Comparison of ENCODE assay signal across 8 cellular contexts in the genomic region with DNA sequence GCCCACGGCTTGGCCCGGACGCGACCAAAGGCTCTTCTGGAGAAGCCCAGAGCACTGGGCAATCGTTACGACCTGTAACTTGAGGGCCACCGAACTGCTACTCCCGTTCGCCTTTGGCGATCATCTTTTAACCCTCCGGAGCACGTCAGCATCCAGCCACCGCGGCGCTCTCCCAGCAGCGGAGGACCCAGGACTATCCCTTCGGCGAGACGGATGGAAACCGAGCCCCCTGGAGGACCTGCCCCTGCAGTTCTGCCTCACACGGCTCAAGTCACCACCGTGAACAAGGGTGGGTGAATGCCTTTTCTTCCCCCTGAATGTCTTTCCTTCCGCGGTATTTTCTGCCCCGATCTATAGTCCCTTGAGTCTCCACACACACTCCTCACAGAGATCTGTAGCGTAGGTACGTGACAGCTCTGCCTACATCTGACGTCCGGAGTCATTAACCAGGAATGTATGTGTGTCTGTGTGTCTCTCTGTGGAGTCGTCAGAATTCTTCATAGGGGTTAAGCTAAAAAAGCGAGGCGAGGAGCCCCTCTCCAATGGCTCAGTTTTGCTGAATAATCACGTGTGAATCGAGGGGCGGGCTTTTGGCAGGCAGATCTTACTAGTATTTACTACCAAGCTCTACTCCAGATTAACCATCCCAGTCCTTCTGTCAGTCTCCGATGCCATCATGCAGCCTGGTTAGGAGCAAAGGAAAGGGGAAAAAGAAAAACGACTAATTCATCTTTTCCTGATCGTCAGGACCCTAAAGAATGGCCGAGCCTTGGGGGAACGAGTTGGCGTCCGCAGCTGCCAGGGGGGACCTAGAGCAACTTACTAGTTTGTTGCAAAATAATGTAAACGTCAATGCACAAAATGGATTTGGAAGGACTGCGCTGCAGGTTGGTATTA. TPM values are rescaled to one million over a fixed set of nuclear protein-coding genes. Genes with fewer than 3 reads are reported as not detected.
DNase-seq lines count a peak whose midpoint lies in the region; ATAC-seq and TF ChIP-seq lines count a peak whose summit lies in the region.

CDKN2C (plus strand) TSS at position 635 of the 897 bp plus-strand sequence; CDS start at position 759, 124 bp downstream.

- peaks cover 56% of the 10 kb centered on the region for H3K79me2 ChIP-seq in ACC112 (ENCODE audit: control insufficient read depth, insufficient read depth, low read length, unreplicated experiment)

- H3K9me3 ChIP-seq in breast epithelium, result no peaks in the 10 kb centered on the region
- no peaks in the 10 kb centered on the region for H3K9me3 ChIP-seq in iPS-18c (ENCODE audit: control insufficient read depth, insufficient read depth, low read length)
- H3K9me3 ChIP-seq in gastrocnemius medialis, result no peaks in the 10 kb centered on the region

- H3K27ac ChIP-seq in ACC112 (ENCODE audit: low read depth, low read length), result peak within 1 kb of the TSS; percentile 92
- peak within 1 kb of the TSS; percentile 92 to 96 for H3K27ac ChIP-seq in breast epithelium
- peak within 1 kb of the TSS; percentile 96 to 99 (median 99) for H3K27ac ChIP-seq in gastrocnemius medialis

- intact Hi-C loops in breast epithelium (cut with DNase I; ENCODE audit: low total_unique reads) (no loop called here), gastrocnemius medialis (cut with DNase I; ENCODE audit: low total_unique reads) (loop anchor here (10.0 kb wide), 2 partner anchors 545 to 905 kb away; partner anchors contain the start of genes EPS15 and NRDC)

- no peak for TF ChIP-seq POLR2A in breast epithelium (IDR thresholded peaks at IDR 0.05)
- TF ChIP-seq POLR2A in gastrocnemius medialis (IDR thresholded peaks at IDR 0.05), result peak; percentile 57 to 75

- H3K27me3 ChIP-seq in ACC112 (ENCODE audit: insufficient read depth, low read length) (no peaks in the 10 kb centered on the region), breast epithelium (peaks cover 0 to 4% of the 10 kb centered on the region in 2 donors), gastrocnemius medialis (no peaks in the 10 kb centered on the region)

- in situ Hi-C loops in gastrocnemius medialis (cut with MboI; ENCODE audit: low sequenced_read_pairs in 4 of 4), result no loop called here

- peak within 1 kb of the TSS; percentile 100 for H2AFZ ChIP-seq in ACC112 (ENCODE audit: low read length, unreplicated experiment)

- ATAC-seq in GM18517 (IDR thresholded peaks at IDR 0.05; ENCODE audit: unreplicated experiment) (peak; percentile 32), HG03045 (IDR thresholded peaks at IDR 0.05; ENCODE audit: unreplicated experiment) (peak; percentile 23), gastrocnemius medialis (peak; percentile 48 to 59)

- peak; percentile 86 to 97 for DNase-seq in NCI-H2081 (lab: John Stamatoyannopoulos, UW)
- peak; percentile 47 for DNase-seq in T-helper 9 cell
- DNase-seq in breast epithelium (ENCODE audit: low spot score in 2 of 2), result peak in 1 of 2 donors; percentile 78
- peak; percentile 66 to 79 for DNase-seq in gastrocnemius medialis

- H3K4me3 ChIP-seq in ACC112 (ENCODE audit: low read depth, low read length) (peak within 1 kb of the TSS; percentile 88), breast epithelium (peak within 1 kb of the TSS; percentile 84 to 88 (median 86)), iPS-18c (ENCODE audit: insufficient read depth, low read depth, low read length) (peak within 1 kb of the TSS; percentile 65), gastrocnemius medialis (peak within 1 kb of the TSS; percentile 77 to 88 (median 80))

- H3K4me1 ChIP-seq in ACC112 (ENCODE audit: control insufficient read depth, insufficient read depth, low read length, unreplicated experiment) (peaks cover 10% of the 10 kb centered on the region), breast epithelium (no peaks in the 10 kb centered on the region), gastrocnemius medialis (peaks cover 28 to 36% of the 10 kb centered on the region in 2 donors)

- no peak for TF ChIP-seq CTCF in breast epithelium (IDR thresholded peaks at IDR 0.05)
- no peak for TF ChIP-seq CTCF in gastrocnemius medialis (IDR thresholded peaks at IDR 0.05 in 4 of 5, conservative IDR thresholded peaks at IDR 0.05 in 1 of 5)

- H3K36me3 ChIP-seq in ACC112 (ENCODE audit: insufficient read depth, low read length) (no peaks in the 10 kb centered on the region), breast epithelium (no peaks in the 10 kb centered on the region), gastrocnemius medialis (no peaks in the 10 kb centered on the region)

RNA-seq across cellular contexts. Expression of gene CDKN2C, which starts in this region (rescaled TPM):
- total RNA-seq in breast epithelium (10 to 100 TPM; 27.1 to 40.0 (median 31.1) TPM), gastrocnemius medialis (10 to 100 TPM in 1 of 4 donors, 1 to 10 TPM in 3; 3.9 to 16.3 (median 6.3) TPM)
